8 cellular contexts compared by ENCODE assay signal in the genomic region with DNA sequence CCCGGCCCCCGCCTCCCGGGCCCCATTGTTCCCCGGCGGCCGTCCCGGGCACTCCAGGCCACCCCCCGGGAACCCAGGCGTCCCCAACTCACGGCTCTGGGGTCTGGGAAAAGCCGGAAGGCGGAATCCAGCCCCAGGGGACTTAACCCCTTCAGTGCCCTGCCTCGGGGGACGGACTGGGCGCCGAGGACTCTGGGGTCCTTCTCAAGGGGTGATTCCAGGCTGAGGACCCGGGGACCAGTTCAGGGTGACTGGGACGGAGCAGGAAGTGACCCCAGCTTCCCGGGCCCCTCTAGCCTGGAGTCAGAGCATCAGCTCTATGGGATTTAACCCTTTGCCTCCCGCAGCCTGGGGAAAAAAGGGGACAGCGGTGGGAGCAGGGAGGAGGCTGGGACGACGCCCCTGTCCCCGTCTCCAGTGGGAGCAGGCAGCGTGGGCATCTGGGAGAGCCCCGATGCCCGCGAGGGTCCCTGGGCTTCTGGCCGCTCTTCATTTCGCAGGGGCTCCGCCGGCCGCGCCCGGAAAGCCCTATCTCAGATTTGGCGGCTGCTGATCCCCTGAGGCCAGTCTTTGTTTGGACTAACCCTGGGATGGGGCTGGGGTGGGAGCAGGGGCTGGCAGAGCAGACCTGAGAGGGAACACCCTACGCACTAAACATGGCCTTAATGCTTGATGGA. TPM values are rescaled to one million over a fixed set of nuclear protein-coding genes. Genes with fewer than 3 reads are reported as not detected.
DNase-seq lines count a peak whose midpoint lies in the region; ATAC-seq and TF ChIP-seq lines count a peak whose summit lies in the region.

A gene (minus strand): TSS at position 270 of the 677 bp plus-strand sequence. CDS start 2,723 bp downstream, outside the sequence.

- DNase-seq in COR-L47 (lab: John Stamatoyannopoulos, UW) = peak; percentile 63
- DNase-seq in SHP77 treated with DMSO at 0.1 percent for 48 hours (lab: John Stamatoyannopoulos, UW) = peak; percentile 56
- DNase-seq in cardiac fibroblast (ENCODE audit: low read depth in 2 of 2) = peak; percentile 73 to 81
- peak; percentile 90 for DNase-seq in iPS-NIHi7 (ENCODE audit: extremely low spot score)
- DNase-seq in sciatic nerve (ENCODE audit: low spot score) = peak; percentile 84

- H3K9ac ChIP-seq in HUES6 (ENCODE audit: low read length) = peak within 1 kb of the TSS; percentile 98

- H3K4me3 ChIP-seq in HUES6 (ENCODE audit: low read depth, low read length) (peak within 1 kb of the TSS; percentile 92), cardiac fibroblast (replicated peaks in 1 of 2; ENCODE audit: low read depth in 2 of 2, low read length in 2 of 2) (peak within 1 kb of the TSS; percentile 75 to 95)

- H3K36me3 ChIP-seq in HUES6 (ENCODE audit: control insufficient read depth, insufficient read depth, low read length) = peaks cover 17% of the 10 kb centered on the region

- intact Hi-C loops in sciatic nerve (cut with DNase I) = no loop called here

- peak within 1 kb of the TSS; percentile 93 for H3K27ac ChIP-seq in HUES6 (ENCODE audit: low read depth, low read length)

- H3K4me1 ChIP-seq in HUES6 (ENCODE audit: control insufficient read depth, insufficient read depth, low read length) = peaks cover 6% of the 10 kb centered on the region; the same call in 1 of the 2 replicates

- TF ChIP-seq CTCF in cardiac fibroblast (IDR thresholded peaks at IDR 0.05; ENCODE audit: low read depth, low read length) = no peak

- H3K27me3 ChIP-seq in HUES6 (ENCODE audit: control insufficient read depth, insufficient read depth, low read length) = no peaks in the 10 kb centered on the region; the same call in 1 of the 2 replicates

- no peaks in the 10 kb centered on the region for H3K9me3 ChIP-seq in HUES6 (ENCODE audit: control insufficient read depth, insufficient read depth, low read depth, low read length)

- ATAC-seq in sciatic nerve (peak; percentile 91), HG03521 (IDR thresholded peaks at IDR 0.05; ENCODE audit: unreplicated experiment) (no peak), HG03457 (IDR thresholded peaks at IDR 0.05; ENCODE audit: unreplicated experiment) (no peak)

RNA-seq across cellular contexts. Expression of the gene that starts here (rescaled TPM):
- total RNA-seq in sciatic nerve = 14.0 TPM
